ENCODE assay signal across 19 cellular contexts in genomic region chr20:40634891-40635290, GRCh38. TPM values are rescaled to one million over a fixed set of nuclear protein-coding genes. Genes with fewer than 3 reads are reported as not detected.
DNase-seq lines count a peak whose midpoint lies in the region; ATAC-seq and TF ChIP-seq lines count a peak whose summit lies in the region.
"Had no signal": no experiment of that assay in that cellular context is flagged by ENCODE, and none has a peak within 500 bp of the region (broad histone marks: within the 10 kb centered on the region; RNA-seq: fewer than 3 reads in every experiment).

No MANE protein-coding gene starts in this region.

- ATAC-seq in RWPE2 (ENCODE audit: low read depth): no peak
- ATAC-seq in right lobe of liver: peak; percentile 70 to 81 (median 77)
- ATAC-seq in Right ventricle myocardium inferior: no peak
- ATAC-seq: GM23338 had no signal

- H3K9me3 ChIP-seq in RWPE2 (ENCODE audit: severe bottlenecking) (no peaks in the 10 kb centered on the region), right lobe of liver (no peaks in the 10 kb centered on the region)
- H3K9me3 ChIP-seq: BE2C, Caco-2 had no signal

- H3K27me3 ChIP-seq in RWPE2 (ENCODE audit: insufficient read depth, poor library complexity, severe bottlenecking) (no peaks in the 10 kb centered on the region), right lobe of liver (no peaks in the 10 kb centered on the region)
- H3K27me3 ChIP-seq: BE2C had no signal

- H3K27ac ChIP-seq in RWPE2 (ENCODE audit: poor library complexity, severe bottlenecking): no peak overlapping the region
- peak overlapping the region; percentile 12; the same call in 1 of the 2 replicates for H3K27ac ChIP-seq in VCaP
- H3K27ac ChIP-seq in right lobe of liver: no peak overlapping the region
- no peak overlapping the region for H3K27ac ChIP-seq in substantia nigra (ENCODE audit: low read depth, low read length, poor library complexity, severe bottlenecking)
- H3K27ac ChIP-seq: HL-60 had no signal

- TF ChIP-seq POLR2A in right lobe of liver (IDR thresholded peaks at IDR 0.05): no peak

- WGBS in right lobe of liver (ENCODE audit: insufficient coverage, low coverage, low lambda C conversion rate, missing lambda C conversion rate): 30% methylated on average over 3 of the region's 3 CpGs

- TF ChIP-seq CTCF in RWPE2 (IDR thresholded peaks at IDR 0.05; ENCODE audit: poor library complexity, severe bottlenecking) (no peak), VCaP (conservative IDR thresholded peaks at IDR 0.05) (no peak), right lobe of liver (IDR thresholded peaks at IDR 0.05) (no peak)

- no peaks in the 10 kb centered on the region for H3K4me1 ChIP-seq in RWPE2 (ENCODE audit: insufficient read depth, poor library complexity, severe bottlenecking)
- peaks cover 0 to 24% (median 3%) of the 10 kb centered on the region in 4 donors for H3K4me1 ChIP-seq in right lobe of liver
- H3K4me1 ChIP-seq: BE2C, Caco-2 had no signal

- no peak overlapping the region for H3K4me3 ChIP-seq in RWPE2 (ENCODE audit: severe bottlenecking)
- no peak overlapping the region for H3K4me3 ChIP-seq in right lobe of liver
- H3K4me3 ChIP-seq: GM23338 had no signal

- intact Hi-C loops in right lobe of liver (cut with DNase I): no loop called here
- intact Hi-C loops in Right ventricle myocardium inferior (cut with DNase I): no loop called here

- H3K36me3 ChIP-seq in RWPE2 (ENCODE audit: low read depth) (no peaks in the 10 kb centered on the region), right lobe of liver (no peaks in the 10 kb centered on the region)
- H3K36me3 ChIP-seq: BE2C had no signal

- DNase-seq in RWPE2 (ENCODE audit: low spot score) (peak; percentile 11), islet precursor cell (peak; percentile 22), right lobe of liver (peak in 1 of 3 donors; percentile 46), substantia nigra (lab: John Stamatoyannopoulos, UW) (no peak), NCI-H2107 (lab: John Stamatoyannopoulos, UW) (no peak), Right ventricle myocardium inferior (ENCODE audit: missing footprints) (no peak)
- no peak for DNase-seq in activated CD4-positive, alpha-beta T cell treated with anti-CD3 and anti-CD28 coated beads, Interleukin-2, amount 50 U/mL, for 4 hours
- DNase-seq: ACHN; BE2C; C1 segment of cervical spinal cord; CD4-positive, alpha-beta T cell; DMS79 treated with DMSO at 0.1 percent for 48 hours; GF-D8; HCEC 1CT; IMR-90 had no signal

RNA-seq across cellular contexts. Expression of gene MAFB, which starts 54.1 kb away (rescaled TPM):
- total RNA-seq in right lobe of liver: 10 to 100 TPM; 16.6 to 32.3 (median 22.5) TPM
- total RNA-seq in Right ventricle myocardium inferior: 17.7 TPM
- total RNA-seq: IMR-90 had no signal

Comparison
In these comparisons a context has a peak if more than half of its experiments do, and no peak if none do; other contexts are left out.
1. ATAC-seq: peak in right lobe of liver (4 of 4); none in RWPE2 (single experiment) and Right ventricle myocardium inferior (single experiment).
2. DNase-seq: peak in RWPE2 (single experiment) and islet precursor cell (single experiment); none in substantia nigra (0 of 49), NCI-H2107 (single experiment), activated CD4-positive, alpha-beta T cell treated with anti-CD3 and anti-CD28 coated beads, Interleukin-2, amount 50 U/mL, for 4 hours (0 of 2) and Right ventricle myocardium inferior (single experiment).